19 cellular contexts compared by ENCODE assay signal in genomic region chrX:101925733-101926132, GRCh38. TPM values are rescaled to one million over a fixed set of nuclear protein-coding genes. Genes with fewer than 3 reads are reported as not detected.
"Had no signal": no experiment of that assay in that cellular context is flagged by ENCODE, and none has a peak within 500 bp of the region (broad histone marks: within the 10 kb centered on the region; RNA-seq: fewer than 3 reads in every experiment).

No MANE protein-coding gene starts in this region.

- H3K4me3 ChIP-seq: coronary artery, dorsolateral prefrontal cortex, esophagus muscularis mucosa, gastroesophageal sphincter, heart right ventricle, left lung, lower lobe of right lung, mucosa of descending colon had no signal

- DNase-seq: dermis blood vessel endothelial cell; dorsolateral prefrontal cortex; effector CD4-positive, alpha-beta T cell; effector memory CD4-positive, alpha-beta T cell; foreskin keratinocyte; heart right ventricle; hippocampal formation; immature natural killer cell; islet precursor cell; kidney; kidney glomerular epithelial cell; left lung; lower lobe of right lung; mesenchymal stem cell; mucosa of descending colon; naive B cell had no signal

- H3K27me3 ChIP-seq: esophagus muscularis mucosa, foreskin keratinocyte, gastroesophageal sphincter had no signal

- H3K4me1 ChIP-seq: foreskin keratinocyte, gastroesophageal sphincter, left lung, lower lobe of right lung had no signal

- ATAC-seq: foreskin keratinocyte, gastroesophageal sphincter, left lung, lower lobe of right lung, mucosa of descending colon had no signal

- H3K36me3 ChIP-seq: esophagus muscularis mucosa, gastroesophageal sphincter, heart right ventricle, left lung, lower lobe of right lung had no signal

- H3K9me3 ChIP-seq: esophagus muscularis mucosa, gastroesophageal sphincter, heart right ventricle, left lung, lower lobe of right lung, mucosa of descending colon had no signal

- H3K27ac ChIP-seq: dorsolateral prefrontal cortex, esophagus muscularis mucosa, foreskin keratinocyte, gastroesophageal sphincter, left lung, lower lobe of right lung had no signal

RNA-seq across cellular contexts. Expression of gene ZMAT1, which starts 6.1 kb away (rescaled TPM):
- total RNA-seq: foreskin keratinocyte had no signal
- polyA plus RNA-seq: foreskin keratinocyte had no signal
